8 cellular contexts compared by ENCODE assay signal in the genomic region with DNA sequence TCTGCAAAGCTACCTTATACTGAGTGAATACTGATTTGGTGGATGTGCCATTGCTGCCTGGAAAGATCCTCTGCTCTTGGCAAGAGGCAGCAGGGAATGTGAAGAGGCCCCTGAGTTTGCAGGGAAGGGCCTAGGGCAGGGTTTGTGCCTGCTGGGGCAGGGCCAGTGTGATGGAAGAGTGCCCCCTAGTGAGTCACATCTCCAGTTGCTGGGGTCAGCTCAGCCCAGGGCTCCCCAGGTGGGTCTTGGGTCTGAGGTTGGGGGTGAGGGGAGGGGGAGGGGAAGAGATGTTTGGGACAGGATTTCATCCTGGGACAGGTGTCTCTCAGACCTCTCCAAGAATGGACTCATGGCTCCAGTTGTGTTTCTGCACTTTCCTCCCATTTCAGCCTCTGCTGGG. TPM values are rescaled to one million over a fixed set of nuclear protein-coding genes. Genes with fewer than 3 reads are reported as not detected.
DNase-seq lines count a peak whose midpoint lies in the region; ATAC-seq and TF ChIP-seq lines count a peak whose summit lies in the region.

No MANE protein-coding gene starts in this region.

- H2AFZ ChIP-seq in OCI-LY1 (ENCODE audit: low read length), result no peak overlapping the region
- H2AFZ ChIP-seq in osteoblast (ENCODE audit: low read length), result no peak overlapping the region

- CTCF ChIA-PET in activated CD8-positive, alpha-beta memory T cell treated with anti-CD3 and anti-CD28 coated beads, Interleukin-2, amount 10 ng/mL, durations not matched to agents 7 days and 5 days (lab: Charles Lee), result interaction anchor here (0.8 to 2.1 kb wide), 6 partner anchors 20 to 169 kb away, joined by 3 to 9 read pairs (median 3); no protein-coding TSS in a partner anchor

- H3K9me2 ChIP-seq in OCI-LY1 (ENCODE audit: low read depth, low read length), result no peaks in the 10 kb centered on the region

- H3K4me2 ChIP-seq in OCI-LY1 (ENCODE audit: low read length), result no peak overlapping the region
- no peak overlapping the region for H3K4me2 ChIP-seq in osteoblast (ENCODE audit: insufficient read depth, low read length)

- no peaks in the 10 kb centered on the region for H3K36me3 Mint-ChIP-seq in activated CD8-positive, alpha-beta memory T cell treated with anti-CD3 and anti-CD28 coated beads, Interleukin-2, amount 10 ng/mL, durations not matched to agents 7 days and 5 days

- peak; percentile 52 for TF ChIP-seq CTCF in GM12873 (IDR thresholded peaks at IDR 0.05; ENCODE audit: insufficient read depth, low read depth, low read length, missing control alignments)
- TF ChIP-seq CTCF in OCI-LY1 (IDR thresholded peaks at IDR 0.05; ENCODE audit: low read length), result peak; percentile 65
- peak; percentile 43 for TF ChIP-seq CTCF in epithelial cell of esophagus (IDR thresholded peaks at IDR 0.05; ENCODE audit: insufficient read depth, low read depth, low read length, missing control alignments)
- peak; percentile 16 for TF ChIP-seq CTCF in osteoblast (IDR thresholded peaks at IDR 0.05; ENCODE audit: extremely low read depth, low read depth, low read length)

- H3K4me1 ChIP-seq in OCI-LY1 (ENCODE audit: insufficient read depth, low read length, severe bottlenecking) (no peaks in the 10 kb centered on the region), osteoblast (ENCODE audit: insufficient read depth, low read length) (peaks cover 8% of the 10 kb centered on the region)

- H3K9me3 ChIP-seq in OCI-LY1 (ENCODE audit: low read length) (no peaks in the 10 kb centered on the region), osteoblast (ENCODE audit: low read depth, low read length) (no peaks in the 10 kb centered on the region)

- ATAC-seq in activated CD8-positive, alpha-beta memory T cell treated with anti-CD3 and anti-CD28 coated beads, Interleukin-2, amount 10 ng/mL, durations not matched to agents 7 days and 5 days, result no peak
- no peak for ATAC-seq in GM21526 (IDR thresholded peaks at IDR 0.05; ENCODE audit: low FRiP score, unreplicated experiment)

- H3K79me2 ChIP-seq in OCI-LY1 (ENCODE audit: insufficient read depth, low read length) (no peaks in the 10 kb centered on the region), osteoblast (ENCODE audit: insufficient read depth, low read length) (peaks cover 9% of the 10 kb centered on the region)

- no peak overlapping the region for H3K9ac ChIP-seq in OCI-LY1 (ENCODE audit: low read length)

- DNase-seq in epithelial cell of esophagus (ENCODE audit: low read depth), result peak; percentile 43
- no peak for DNase-seq in osteoblast (ENCODE audit: insufficient read length, low spot score, missing footprints)
- DNase-seq in germinal center (ENCODE audit: low spot score), result no peak
- no peak for DNase-seq in epidermal melanocyte (ENCODE audit: insufficient read length, low spot score)
- DNase-seq in activated CD8-positive, alpha-beta memory T cell treated with anti-CD3 and anti-CD28 coated beads, Interleukin-2, amount 10 ng/mL, durations not matched to agents 7 days and 5 days, result no peak

- no peaks in the 10 kb centered on the region; the same call in 1 of the 2 replicates for H3K27me3 ChIP-seq in OCI-LY1 (ENCODE audit: insufficient read depth, low read length)
- no peaks in the 10 kb centered on the region for H3K27me3 ChIP-seq in osteoblast (ENCODE audit: insufficient read depth, low read length)

- no peaks in the 10 kb centered on the region for H4K20me1 ChIP-seq in OCI-LY1 (ENCODE audit: insufficient read depth, low read length)
- H4K20me1 ChIP-seq in osteoblast (ENCODE audit: insufficient read depth, low read length), result peaks cover 3% of the 10 kb centered on the region

- peaks cover 13% of the 10 kb centered on the region for H3K4me1 Mint-ChIP-seq in activated CD8-positive, alpha-beta memory T cell treated with anti-CD3 and anti-CD28 coated beads, Interleukin-2, amount 10 ng/mL, durations not matched to agents 7 days and 5 days

- no peak overlapping the region for H3K27ac Mint-ChIP-seq in activated CD8-positive, alpha-beta memory T cell treated with anti-CD3 and anti-CD28 coated beads, Interleukin-2, amount 10 ng/mL, durations not matched to agents 7 days and 5 days

- H3F3A ChIP-seq in OCI-LY1 (ENCODE audit: insufficient read depth, low read length), result no peaks in the 10 kb centered on the region

- H3K36me3 ChIP-seq in OCI-LY1 (ENCODE audit: insufficient read depth, low read length), result no peaks in the 10 kb centered on the region
- H3K36me3 ChIP-seq in osteoblast (ENCODE audit: insufficient read depth, low read length), result peaks cover 2% of the 10 kb centered on the region

- H3K4me3 Mint-ChIP-seq in activated CD8-positive, alpha-beta memory T cell treated with anti-CD3 and anti-CD28 coated beads, Interleukin-2, amount 10 ng/mL, durations not matched to agents 7 days and 5 days, result no peak overlapping the region

- H3K27me3 Mint-ChIP-seq in activated CD8-positive, alpha-beta memory T cell treated with anti-CD3 and anti-CD28 coated beads, Interleukin-2, amount 10 ng/mL, durations not matched to agents 7 days and 5 days, result peaks cover 71% of the 10 kb centered on the region

- H3K9me3 Mint-ChIP-seq in activated CD8-positive, alpha-beta memory T cell treated with anti-CD3 and anti-CD28 coated beads, Interleukin-2, amount 10 ng/mL, durations not matched to agents 7 days and 5 days (ENCODE audit: low read depth), result no peaks in the 10 kb centered on the region

- no peak overlapping the region for H3K4me3 ChIP-seq in OCI-LY1 (ENCODE audit: low read depth, low read length, poor library complexity, severe bottlenecking)
- H3K4me3 ChIP-seq in epithelial cell of esophagus (ENCODE audit: low read length), result no peak overlapping the region
- H3K4me3 ChIP-seq in osteoblast (ENCODE audit: insufficient read depth, low read length), result no peak overlapping the region

- H3K27ac ChIP-seq in OCI-LY1 (ENCODE audit: low read depth, low read length, poor library complexity, severe bottlenecking) (no peak overlapping the region), osteoblast (ENCODE audit: low read depth, low read length) (no peak overlapping the region)

RNA-seq across cellular contexts. Expression of gene AMOTL2, which starts 4.1 kb away (rescaled TPM):
- 205 and 300 TPM in 2 replicates for total RNA-seq in osteoblast
- not detected for total RNA-seq in activated CD8-positive, alpha-beta memory T cell treated with anti-CD3 and anti-CD28 coated beads, Interleukin-2, amount 10 ng/mL, durations not matched to agents 7 days and 5 days

Comparison
In these comparisons a context has a peak if more than half of its experiments do, and no peak if none do; other contexts are left out.
1. RNA of gene AMOTL2, which starts 4.1 kb away (total RNA-seq): 205 to 300 TPM in osteoblast; not detected in activated CD8-positive, alpha-beta memory T cell treated with anti-CD3 and anti-CD28 coated beads, Interleukin-2, amount 10 ng/mL, durations not matched to agents 7 days and 5 days; every median in the first group is over 100 times any median in the second.
2. Peak in every context shown above with its lines, with median percentiles within 50 percentile points of each other: CTCF ChIP-seq.